In the genomic region with DNA sequence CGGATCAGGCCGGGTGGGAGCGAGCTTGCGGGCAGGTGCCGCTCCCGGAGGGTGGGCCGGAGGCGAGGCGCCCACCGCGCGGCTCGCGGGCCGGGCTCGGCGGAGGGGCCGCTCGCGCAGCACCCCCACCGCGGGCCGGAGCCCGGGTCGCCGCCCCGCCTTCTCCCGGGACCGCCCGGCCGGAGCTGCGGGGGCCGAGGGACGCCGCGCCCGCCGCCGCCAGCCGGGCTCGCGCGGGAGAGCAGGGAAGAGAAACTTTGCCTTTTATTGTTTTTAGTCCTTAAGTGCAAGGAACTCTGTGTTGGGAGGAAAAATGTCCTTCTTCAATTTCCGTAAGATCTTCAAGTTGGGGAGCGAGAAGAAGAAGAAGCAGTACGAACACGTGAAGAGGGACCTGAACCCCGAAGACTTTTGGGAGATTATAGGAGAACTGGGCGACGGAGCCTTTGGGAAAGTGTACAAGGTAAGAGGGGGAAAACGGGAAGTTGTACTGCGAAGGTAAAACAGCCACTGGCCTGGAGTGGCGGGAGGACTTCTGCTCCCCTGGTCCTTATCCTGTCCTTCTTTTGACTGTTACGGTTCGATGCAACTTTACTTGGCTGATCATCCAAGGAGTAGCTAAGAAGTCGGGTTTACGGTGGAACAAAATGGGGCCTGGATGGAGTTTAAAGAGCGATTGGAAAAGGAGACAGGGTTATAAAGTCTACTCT, we compare ENCODE assay signal across 8 cellular contexts. TPM values are rescaled to one million over a fixed set of nuclear protein-coding genes. Genes with fewer than 3 reads are reported as not detected.
DNase-seq lines count a peak whose midpoint lies in the region; ATAC-seq, FAIRE-seq and TF ChIP-seq lines count a peak whose summit lies in the region.

No MANE protein-coding gene starts in this region.

- intact Hi-C loops in Caco-2 (cut with micrococcal nuclease; ENCODE audit: unreplicated experiment): loop anchor here (1.0 to 2.0 kb wide), 4 partner anchors 39 to 154 kb away; a partner anchor contains a TSS

- H3K4me1 ChIP-seq in Caco-2: peaks cover 8% of the 10 kb centered on the region

- POLR2A ChIA-PET in Caco-2 (lab: Charles Lee): interaction anchor here (0.6 kb wide), 1 partner anchor 301 kb away, joined by 3 read pairs; a partner anchor contains a TSS

- H3K27ac Mint-ChIP-seq in Caco-2 (ENCODE audit: unreplicated experiment): peak overlapping the region; percentile 22
- peak overlapping the region; percentile 88 for H3K27ac Mint-ChIP-seq in central memory CD8-positive, alpha-beta T cell (ENCODE audit: low read depth)

- TF ChIP-seq CTCF in Caco-2 (IDR thresholded peaks at IDR 0.05; ENCODE audit: insufficient read depth in 1 of 2, low read depth in 1 of 2, low read length in 1 of 2, severe bottlenecking in 1 of 2, unreplicated experiment in 1 of 2): no peak

- H3K27me3 Mint-ChIP-seq in Caco-2 (ENCODE audit: insufficient read depth, unreplicated experiment): no peaks in the 10 kb centered on the region
- H3K27me3 Mint-ChIP-seq in central memory CD8-positive, alpha-beta T cell: no peaks in the 10 kb centered on the region

- H3K9me3 ChIP-seq in Caco-2: no peaks in the 10 kb centered on the region

- FAIRE-seq in GM19239 (lab: Jason Lieb, UNC): peak; percentile 85

- no peaks in the 10 kb centered on the region for H3K9me3 Mint-ChIP-seq in Caco-2 (ENCODE audit: unreplicated experiment)
- no peaks in the 10 kb centered on the region for H3K9me3 Mint-ChIP-seq in central memory CD8-positive, alpha-beta T cell

- H3K36me3 ChIP-seq in Caco-2 (ENCODE audit: control insufficient read depth, insufficient read depth, low read length): no peaks in the 10 kb centered on the region; the same call in 1 of the 2 replicates

- ATAC-seq in HG03175 (IDR thresholded peaks at IDR 0.05; ENCODE audit: unreplicated experiment): peak; percentile 50
- ATAC-seq in central memory CD8-positive, alpha-beta T cell (replicated peaks; ENCODE audit: extremely low read depth, poor library complexity, severe bottlenecking): peak; percentile 20
- peak; percentile 34 for ATAC-seq in stimulated activated naive CD8-positive, alpha-beta T cell treated with anti-CD3 and anti-CD28 coated beads, Interleukin-15, Interleukin-2, amounts not matched to agents 100 U/mL and 50 U/mL, for 24 hours

- H3K36me3 Mint-ChIP-seq in Caco-2 (ENCODE audit: insufficient read depth, unreplicated experiment): no peaks in the 10 kb centered on the region
- peaks cover 14% of the 10 kb centered on the region for H3K36me3 Mint-ChIP-seq in central memory CD8-positive, alpha-beta T cell (ENCODE audit: insufficient read depth)

- no TSS peak for BruUV-seq in Caco-2 (replicated peaks; lab: Mats Ljungman, UMichigan)

- peak overlapping the region; percentile 86 for H3K4me3 Mint-ChIP-seq in Caco-2 (ENCODE audit: unreplicated experiment)
- H3K4me3 Mint-ChIP-seq in central memory CD8-positive, alpha-beta T cell: peak overlapping the region; percentile 94

- H3K4me1 Mint-ChIP-seq in Caco-2 (ENCODE audit: low read depth, unreplicated experiment): peaks cover 9% of the 10 kb centered on the region
- peaks cover 45% of the 10 kb centered on the region for H3K4me1 Mint-ChIP-seq in central memory CD8-positive, alpha-beta T cell

- H3K4me3 ChIP-seq in Caco-2 (ENCODE audit: low read depth, low read length): peak overlapping the region; percentile 95

- CTCF ChIA-PET in Caco-2 (lab: Charles Lee): interaction anchor here (1.0 to 1.2 kb wide), 3 partner anchors 15 to 79 kb away, joined by 3 to 4 read pairs (median 3); no protein-coding TSS in a partner anchor

- no peaks in the 10 kb centered on the region for H3K27me3 ChIP-seq in Caco-2 (replicated peaks; ENCODE audit: control insufficient read depth, insufficient read depth, low read length)

- peak in 1 of 2 experiments; percentile 17 for DNase-seq in Caco-2
- peak; percentile 38 for DNase-seq in GM19239 (ENCODE audit: insufficient read length, low spot score)
- DNase-seq in RKO (ENCODE audit: low spot score): peak; percentile 52
- DNase-seq in central memory CD8-positive, alpha-beta T cell (ENCODE audit: low spot score in 2 of 2): no peak
- peak; percentile 49 for DNase-seq in kidney tubule cell (ENCODE audit: low spot score)
- peak; percentile 9 for DNase-seq in stimulated activated naive CD8-positive, alpha-beta T cell treated with anti-CD3 and anti-CD28 coated beads, Interleukin-15, Interleukin-2, amounts not matched to agents 100 U/mL and 50 U/mL, for 24 hours
- no peak for DNase-seq in COLO829 (ENCODE audit: low spot score)

RNA-seq across cellular contexts. Expression of a gene that starts 0.6 kb away (rescaled TPM):
- 35.6 and 39.5 TPM in 2 replicates for total RNA-seq in Caco-2 (2022)

RNA-seq across cellular contexts. Expression of a gene that starts 49.6 kb away (rescaled TPM):
- total RNA-seq in Caco-2 (2022): 15.9 and 16.1 TPM in 2 replicates

Comparison
In these comparisons a context has a peak if more than half of its experiments do, and no peak if none do; other contexts are left out.
1. DNase-seq: peak in GM19239 (single experiment), RKO (single experiment), kidney tubule cell (single experiment) and stimulated activated naive CD8-positive, alpha-beta T cell treated with anti-CD3 and anti-CD28 coated beads, Interleukin-15, Interleukin-2, amounts not matched to agents 100 U/mL and 50 U/mL, for 24 hours (single experiment); none in central memory CD8-positive, alpha-beta T cell (0 of 2) and COLO829 (single experiment).
2. Peak in every context shown above with its lines, with median percentiles within 50 percentile points of each other: ATAC-seq.